In the genomic region with DNA sequence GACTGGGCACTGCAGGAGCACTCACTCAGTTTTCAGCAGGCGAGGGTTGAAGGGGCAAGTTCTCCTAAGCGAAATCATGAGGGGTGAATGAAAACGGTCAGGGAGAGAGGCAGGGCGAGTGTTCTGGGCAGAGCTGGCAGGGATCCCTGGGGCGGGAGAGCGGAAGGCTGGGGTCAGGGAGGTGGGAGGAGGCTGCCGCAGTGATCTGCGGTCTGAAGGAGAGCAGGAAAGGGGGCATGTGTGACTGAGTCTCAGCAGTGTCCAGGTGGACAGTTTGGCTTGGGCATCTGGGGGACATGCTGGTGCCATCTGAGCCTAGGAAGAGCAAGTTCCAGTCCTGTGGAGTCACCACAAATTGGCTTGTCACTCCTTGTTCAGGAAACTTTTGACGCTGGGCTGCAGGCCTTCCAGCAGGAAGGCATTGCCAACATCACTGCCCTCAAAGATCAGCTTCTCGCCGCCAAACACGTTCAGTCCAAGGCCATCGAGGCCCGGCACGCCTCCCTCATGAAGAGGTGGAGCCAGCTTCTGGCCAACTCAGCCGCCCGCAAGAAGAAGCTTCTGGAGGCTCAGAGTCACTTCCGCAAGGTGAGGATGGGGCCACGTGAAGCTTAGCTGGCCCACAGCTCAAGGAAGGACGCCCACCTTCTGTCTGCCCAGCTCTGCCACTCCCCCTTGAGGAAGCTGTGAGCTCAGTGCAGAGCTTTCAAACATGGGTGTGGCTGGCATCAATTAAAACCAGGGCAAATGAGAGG, we compare ENCODE assay signal across 16 cellular contexts. TPM values are rescaled to one million over a fixed set of nuclear protein-coding genes. Genes with fewer than 3 reads are reported as not detected.
A peak's percentile ranks its signal among the peaks of the same experiment; 100 is the strongest.
DNase-seq lines count a peak whose midpoint lies in the region; ATAC-seq and TF ChIP-seq lines count a peak whose summit lies in the region.
"Had no signal": no experiment of that assay in that cellular context is flagged by ENCODE, and none has a peak within 500 bp of the region (broad histone marks: within the 10 kb centered on the region; RNA-seq: fewer than 3 reads in every experiment).

No MANE protein-coding gene starts in this region.

- CTCF ChIA-PET in WTC11 (lab: Charles Lee): interaction anchor here (0.7 to 1.7 kb wide), 5 partner anchors 7 to 187 kb away, joined by 3 to 12 read pairs (median 5); a partner anchor contains a TSS

- ATAC-seq in Right ventricle myocardium inferior (no peak), WTC11 (peak; percentile 20; the same call in 1 of the 2 replicates), left colon (peak; percentile 83), GM21528 (IDR thresholded peaks at IDR 0.05; ENCODE audit: low FRiP score, unreplicated experiment) (no peak)
- ATAC-seq: naive thymus-derived CD4-positive, alpha-beta T cell had no signal

- no peaks in the 10 kb centered on the region for H3K9me3 ChIP-seq in cardiac muscle cell (ENCODE audit: low read depth)
- H3K9me3 ChIP-seq: esophagus squamous epithelium, left ventricle myocardium inferior had no signal

- no peaks in the 10 kb centered on the region for H3K27me3 ChIP-seq in cardiac muscle cell
- H3K27me3 ChIP-seq: esophagus squamous epithelium had no signal

- no peak for TF ChIP-seq CTCF in cardiac muscle cell (IDR thresholded peaks at IDR 0.05; ENCODE audit: low read depth, low read length)
- no peak for TF ChIP-seq CTCF in WTC11 (IDR thresholded peaks at IDR 0.05)
- no peak for TF ChIP-seq CTCF in type B pancreatic cell (conservative IDR thresholded peaks at IDR 0.05)
- no peak for TF ChIP-seq CTCF in GM13976 (IDR thresholded peaks at IDR 0.05; ENCODE audit: borderline replicate concordance, control extremely low read depth, extremely low read depth, insufficient read depth, missing control alignments)

- no peaks in the 10 kb centered on the region for H3K4me1 Mint-ChIP-seq in WTC11
- no peaks in the 10 kb centered on the region for H3K4me1 Mint-ChIP-seq in type B pancreatic cell (ENCODE audit: unreplicated experiment)

- H3K27ac ChIP-seq in cardiac muscle cell: peak overlapping the region; percentile 23
- H3K27ac ChIP-seq: esophagus squamous epithelium, KMS-11, left ventricle myocardium inferior had no signal

- H3K36me3 ChIP-seq in cardiac muscle cell: peaks cover 73% of the 10 kb centered on the region

- H3K27me3 Mint-ChIP-seq in WTC11 (ENCODE audit: low read depth) (no peaks in the 10 kb centered on the region), type B pancreatic cell (no peaks in the 10 kb centered on the region)
- H3K27me3 Mint-ChIP-seq: activated CD4-positive, alpha-beta T cell treated with anti-CD3 and anti-CD28 coated beads, Interleukin-2, amount 10 ng/mL, durations not matched to agents 24 days and 14 days; activated T-cell treated with anti-CD3 and anti-CD28 coated beads, Interleukin-2, amount 50 U/mL, for 24 hours; naive thymus-derived CD4-positive, alpha-beta T cell had no signal

- intact Hi-C loops in Right ventricle myocardium inferior (cut with DNase I): no loop called here
- intact Hi-C loops in left colon (cut with DNase I, micrococcal nuclease): no loop called here

- DNase-seq in cardiac muscle cell (ENCODE audit: low read depth in 1 of 2, low spot score in 1 of 2) (no peak), Right ventricle myocardium inferior (ENCODE audit: missing footprints) (no peak), WTC11 (ENCODE audit: low spot score) (no peak), left colon (peak in 1 of 2 donors; percentile 33), type B pancreatic cell (ENCODE audit: extremely low spot score, unreplicated experiment) (no peak), GM13976 (ENCODE audit: low spot score) (no peak), NCI-H82 treated with DMSO at 0.1 percent for 48 hours (lab: John Stamatoyannopoulos, UW; ENCODE audit: unreplicated experiment) (no peak)
- DNase-seq: activated CD4-positive, alpha-beta T cell treated with anti-CD3 and anti-CD28 coated beads, Interleukin-2, amount 10 ng/mL, durations not matched to agents 24 days and 14 days; activated T-cell treated with anti-CD3 and anti-CD28 coated beads, Interleukin-2, amount 50 U/mL, for 24 hours; esophagus squamous epithelium; left ventricle myocardium inferior; naive thymus-derived CD4-positive, alpha-beta T cell; NCI-H1694; NCI-H510A treated with DMSO at 0.1 percent for 48 hours had no signal

- H3K9me3 Mint-ChIP-seq in WTC11 (no peaks in the 10 kb centered on the region), type B pancreatic cell (no peaks in the 10 kb centered on the region)
- H3K9me3 Mint-ChIP-seq: activated CD4-positive, alpha-beta T cell treated with anti-CD3 and anti-CD28 coated beads, Interleukin-2, amount 10 ng/mL, durations not matched to agents 24 days and 14 days; activated T-cell treated with anti-CD3 and anti-CD28 coated beads, Interleukin-2, amount 50 U/mL, for 24 hours; naive thymus-derived CD4-positive, alpha-beta T cell had no signal

- in situ Hi-C loops in GM13976 (cut with MboI; ENCODE audit: low sequenced_read_pairs, unreplicated experiment): no loop called here

- POLR2A ChIA-PET in WTC11 (lab: Charles Lee): interaction anchor here (0.5 to 1.1 kb wide), 2 partner anchors 19 to 373 kb away, joined by 3 to 4 read pairs; no protein-coding TSS in a partner anchor

- H3K27ac Mint-ChIP-seq in WTC11: peak overlapping the region; percentile 54; the same call in 1 of the 2 replicates
- peak overlapping the region; percentile 86 for H3K27ac Mint-ChIP-seq in type B pancreatic cell
- H3K27ac Mint-ChIP-seq: activated CD4-positive, alpha-beta T cell treated with anti-CD3 and anti-CD28 coated beads, Interleukin-2, amount 10 ng/mL, durations not matched to agents 24 days and 14 days had no signal

- H3K4me3 ChIP-seq in cardiac muscle cell: no peak overlapping the region
- H3K4me3 ChIP-seq: esophagus squamous epithelium, left ventricle myocardium inferior had no signal

- no peaks in the 10 kb centered on the region for H3K4me1 ChIP-seq in cardiac muscle cell (ENCODE audit: low read depth)

- peaks cover 53% of the 10 kb centered on the region for H3K36me3 Mint-ChIP-seq in WTC11
- H3K36me3 Mint-ChIP-seq in type B pancreatic cell: peaks cover 30% of the 10 kb centered on the region

- H3K4me3 Mint-ChIP-seq in WTC11 (no peak overlapping the region), type B pancreatic cell (no peak overlapping the region)
- H3K4me3 Mint-ChIP-seq: activated CD4-positive, alpha-beta T cell treated with anti-CD3 and anti-CD28 coated beads, Interleukin-2, amount 10 ng/mL, durations not matched to agents 24 days and 14 days; activated T-cell treated with anti-CD3 and anti-CD28 coated beads, Interleukin-2, amount 50 U/mL, for 24 hours; naive thymus-derived CD4-positive, alpha-beta T cell had no signal

TF ChIP-seq in WTC11, 78 proteins besides CTCF, POLR2A, EP300 and RAD21:
- TF ChIP-seq PRRX2 (CRISPR knock-in tag; IDR thresholded peaks at IDR 0.05): no peak

RNA-seq across cellular contexts. Expression of a gene that starts 31.1 kb away (rescaled TPM):
- 77.2 and 94.9 TPM in 2 replicates for total RNA-seq in cardiac muscle cell
- polyA plus RNA-seq in cardiac muscle cell: 81.7 and 119 TPM in 2 replicates
- total RNA-seq in Right ventricle myocardium inferior: 40.1 TPM
- 57.5 to 71.1 TPM (median 64.5 TPM) in 3 replicates for total RNA-seq in WTC11 (2021)
- 10 to 100 TPM; 34.8 to 51.5 TPM for total RNA-seq in left colon
- 65.0 and 70.6 TPM in 2 replicates for total RNA-seq in type B pancreatic cell (ENCODE audit: low replicate concordance)

Comparison
In these comparisons a context has a peak if more than half of its experiments do, and no peak if none do; other contexts are left out.
1. ATAC-seq: peak in WTC11 (single experiment) and left colon (single experiment); none in Right ventricle myocardium inferior (single experiment) and GM21528 (single experiment).